1 cellular context compared by ENCODE assay signal in the genomic region with DNA sequence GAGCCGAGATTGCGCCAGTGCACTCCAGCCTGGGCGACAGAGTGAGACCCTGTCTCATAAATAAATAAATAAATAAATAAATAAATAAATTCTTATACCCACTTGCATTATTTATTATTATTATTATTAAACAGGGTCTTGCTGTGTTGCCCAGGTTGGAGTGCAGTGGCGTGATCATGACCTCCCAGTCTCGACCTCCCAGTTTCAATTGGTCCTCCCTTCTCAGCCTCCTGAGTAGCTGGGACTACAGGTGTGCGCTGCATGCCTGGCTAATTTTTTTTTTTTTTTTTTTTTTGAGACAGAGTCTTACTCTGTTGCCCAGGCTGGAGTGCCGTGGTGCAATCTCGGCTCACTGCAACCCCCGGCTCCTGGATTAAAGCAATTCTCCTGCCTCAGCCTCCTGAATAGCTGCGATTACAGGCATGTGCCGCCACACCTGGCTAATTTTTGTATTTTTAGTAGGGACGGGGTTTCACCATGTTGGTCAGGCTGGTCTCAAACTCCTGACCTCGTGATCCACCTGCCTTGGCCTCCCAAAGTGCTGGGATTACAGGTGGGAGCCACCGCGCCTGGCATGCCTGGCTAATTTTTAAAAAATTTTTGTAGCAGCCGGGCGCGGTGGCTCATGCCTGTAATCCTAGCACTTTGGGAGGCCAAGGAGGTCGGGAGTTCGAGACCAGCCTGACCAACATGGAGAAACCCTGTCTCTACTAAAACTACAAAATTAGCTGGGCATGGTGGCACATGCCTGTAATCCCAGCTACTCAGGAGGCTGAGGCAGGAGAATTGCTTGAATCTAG.
TF ChIP-seq lines count a peak whose summit lies in the region.

No MANE protein-coding gene starts in this region.

TF ChIP-seq in K562, 482 proteins besides CTCF, POLR2A, EP300 and RAD21:
- peak; percentile 65 for TF ChIP-seq ZNF121 (CRISPR knock-in tag; conservative IDR thresholded peaks at IDR 0.05)
